9 cellular contexts compared by ENCODE assay signal in the genomic region with DNA sequence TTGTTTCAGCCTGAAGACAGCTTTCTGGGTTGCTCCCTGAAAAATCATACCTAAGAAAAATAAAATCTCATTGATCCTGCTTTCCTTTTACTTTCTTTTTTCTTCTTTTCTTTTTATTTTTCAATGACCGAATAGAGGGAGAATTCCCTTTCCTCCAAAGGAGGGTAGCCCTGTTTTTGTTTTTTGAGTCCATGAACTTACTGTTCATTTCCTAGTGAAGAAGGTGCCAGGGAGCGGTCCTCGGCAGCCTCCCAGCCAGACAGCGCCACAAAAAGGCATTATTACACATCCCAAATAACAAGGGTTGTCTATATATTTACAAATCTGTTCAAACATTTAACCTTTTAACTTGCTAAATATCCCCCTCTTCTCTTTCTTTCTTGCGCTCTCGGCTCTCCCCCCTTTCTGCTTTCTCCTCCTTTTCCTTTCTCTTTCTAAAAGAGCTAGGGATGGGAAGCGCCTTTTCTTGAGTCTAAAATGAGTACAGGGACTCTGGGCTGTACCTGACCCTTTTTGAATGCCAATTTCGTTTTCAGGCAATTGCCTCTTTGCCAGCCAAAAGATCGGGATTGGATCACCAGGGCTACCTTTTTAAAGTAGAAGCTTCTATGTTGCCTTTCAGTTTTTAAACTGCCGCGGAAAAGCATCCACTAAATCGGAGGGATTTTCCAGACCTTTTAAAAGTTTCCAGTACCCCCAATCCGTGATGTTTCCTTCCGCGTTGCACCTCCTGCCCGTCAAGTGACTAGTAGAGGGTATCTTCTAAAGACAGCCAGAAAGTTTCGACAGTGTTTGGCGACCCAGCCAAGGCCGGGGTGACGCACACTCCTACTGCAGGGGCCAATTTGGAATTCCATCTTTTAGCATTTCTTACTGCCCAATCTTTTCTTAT.
DNase-seq lines count a peak whose midpoint lies in the region; ATAC-seq and FAIRE-seq lines count a peak whose summit lies in the region.
"Had no signal": no experiment of that assay in that cellular context is flagged by ENCODE, and none has a peak within 500 bp of the region (broad histone marks: within the 10 kb centered on the region; RNA-seq: fewer than 3 reads in every experiment).

No MANE protein-coding gene starts in this region.

- H3K36me3 Mint-ChIP-seq in CD4-positive, CD25-positive, alpha-beta regulatory T cell: no peaks in the 10 kb centered on the region
- peaks cover 3 to 29% (median 18%) of the 10 kb centered on the region in 3 donors for H3K36me3 Mint-ChIP-seq in naive thymus-derived CD8-positive, alpha-beta T cell
- H3K36me3 Mint-ChIP-seq in activated CD4-positive, alpha-beta memory T cell treated with anti-CD3 and anti-CD28 coated beads for 36 hours: peaks cover 2% of the 10 kb centered on the region

- no peaks in the 10 kb centered on the region for H3K36me3 ChIP-seq in CD4-positive, CD25-positive, alpha-beta regulatory T cell (ENCODE audit: control insufficient read depth, insufficient read depth, low read length)

- peak overlapping the region in 1 of 3 donors; percentile 72 for H3K27ac Mint-ChIP-seq in CD4-positive, CD25-positive, alpha-beta regulatory T cell
- peak overlapping the region in 1 of 10 donors; percentile 12 for H3K27ac Mint-ChIP-seq in naive thymus-derived CD8-positive, alpha-beta T cell
- H3K27ac Mint-ChIP-seq in activated CD4-positive, alpha-beta memory T cell treated with anti-CD3 and anti-CD28 coated beads for 36 hours: no peak overlapping the region

- H3K4me1 Mint-ChIP-seq in CD4-positive, CD25-positive, alpha-beta regulatory T cell: peaks cover 0 to 22% (median 6%) of the 10 kb centered on the region in 4 donors
- H3K4me1 Mint-ChIP-seq in naive thymus-derived CD8-positive, alpha-beta T cell: peaks cover 6 to 20% (median 11%) of the 10 kb centered on the region in 4 donors
- peaks cover 17% of the 10 kb centered on the region for H3K4me1 Mint-ChIP-seq in activated CD4-positive, alpha-beta memory T cell treated with anti-CD3 and anti-CD28 coated beads for 36 hours (ENCODE audit: low read depth)

- no peak for FAIRE-seq in RCC 7860 (lab: Jason Lieb, UNC)

- H3K27me3 ChIP-seq in CD4-positive, CD25-positive, alpha-beta regulatory T cell (ENCODE audit: control insufficient read depth, insufficient read depth, low read length): peaks cover 62% of the 10 kb centered on the region

- peaks cover 0 to 10% (median 3%) of the 10 kb centered on the region in 7 donors for H3K9me3 Mint-ChIP-seq in CD4-positive, CD25-positive, alpha-beta regulatory T cell
- peaks cover 0 to 22% (median 12%) of the 10 kb centered on the region in 9 donors for H3K9me3 Mint-ChIP-seq in naive thymus-derived CD8-positive, alpha-beta T cell
- H3K9me3 Mint-ChIP-seq in activated CD4-positive, alpha-beta memory T cell treated with anti-CD3 and anti-CD28 coated beads for 36 hours: no peaks in the 10 kb centered on the region

- DNase-seq in CD4-positive, CD25-positive, alpha-beta regulatory T cell: peak in 1 of 3 donors; percentile 2
- DNase-seq in OCI-M1 (lab: John Stamatoyannopoulos, UW) (peak; percentile 20), foreskin melanocyte (peak; percentile 11), pons (ENCODE audit: low spot score) (peak; percentile 63), NCI-H1092 (lab: John Stamatoyannopoulos, UW) (no peak), RCC 7860 (ENCODE audit: low spot score) (no peak)
- no peak for DNase-seq in naive thymus-derived CD8-positive, alpha-beta T cell
- no peak for DNase-seq in activated CD4-positive, alpha-beta memory T cell treated with anti-CD3 and anti-CD28 coated beads for 36 hours
- DNase-seq: stimulated activated CD4-positive, alpha-beta T cell treated with anti-CD3 and anti-CD28 coated beads, Interleukin-4, amount 100 ng/mL, for 4 hours had no signal

- CTCF ChIA-PET in activated CD4-positive, alpha-beta memory T cell treated with anti-CD3 and anti-CD28 coated beads for 36 hours (lab: Charles Lee): no interaction called here

- ATAC-seq in CD4-positive, CD25-positive, alpha-beta regulatory T cell (ENCODE audit: low read depth in 2 of 2): no peak
- no peak for ATAC-seq in naive thymus-derived CD8-positive, alpha-beta T cell

- no peak overlapping the region for H3K27ac ChIP-seq in CD4-positive, CD25-positive, alpha-beta regulatory T cell (ENCODE audit: insufficient read depth, low read length, poor library complexity, severe bottlenecking)

- H3K9me3 ChIP-seq in CD4-positive, CD25-positive, alpha-beta regulatory T cell (ENCODE audit: control insufficient read depth in 2 of 2, low read length in 2 of 2): peaks cover 16 to 23% of the 10 kb centered on the region in 2 experiments

- intact Hi-C loops in activated CD4-positive, alpha-beta memory T cell treated with anti-CD3 and anti-CD28 coated beads for 36 hours (cut with micrococcal nuclease): loop anchor here (2.0 to 5.0 kb wide), 3 partner anchors 59 to 731 kb away; a partner anchor contains a TSS

- POLR2A ChIA-PET in naive thymus-derived CD8-positive, alpha-beta T cell (lab: Charles Lee): no interaction called here
- POLR2A ChIA-PET in activated CD4-positive, alpha-beta memory T cell treated with anti-CD3 and anti-CD28 coated beads for 36 hours (lab: Charles Lee): no interaction called here

- H3K4me3 ChIP-seq in CD4-positive, CD25-positive, alpha-beta regulatory T cell (ENCODE audit: low read depth, low read length): peak overlapping the region; percentile 54

- peaks cover 37% of the 10 kb centered on the region for H3K4me1 ChIP-seq in CD4-positive, CD25-positive, alpha-beta regulatory T cell (ENCODE audit: control insufficient read depth, insufficient read depth, low read length, poor library complexity, severe bottlenecking)

- peaks cover 7% of the 10 kb centered on the region for H3K27me3 Mint-ChIP-seq in CD4-positive, CD25-positive, alpha-beta regulatory T cell
- H3K27me3 Mint-ChIP-seq in naive thymus-derived CD8-positive, alpha-beta T cell: peaks cover 14 to 32% (median 26%) of the 10 kb centered on the region in 5 donors
- H3K27me3 Mint-ChIP-seq in activated CD4-positive, alpha-beta memory T cell treated with anti-CD3 and anti-CD28 coated beads for 36 hours: peaks cover 36% of the 10 kb centered on the region

- no peak overlapping the region for H3K4me3 Mint-ChIP-seq in CD4-positive, CD25-positive, alpha-beta regulatory T cell
- peak overlapping the region in 1 of 10 donors; percentile 15 for H3K4me3 Mint-ChIP-seq in naive thymus-derived CD8-positive, alpha-beta T cell
- H3K4me3 Mint-ChIP-seq in activated CD4-positive, alpha-beta memory T cell treated with anti-CD3 and anti-CD28 coated beads for 36 hours: no peak overlapping the region

Comparison
In these comparisons a context has a peak if more than half of its experiments do, and no peak if none do; other contexts are left out.
1. DNase-seq: peak in OCI-M1 (single experiment), foreskin melanocyte (single experiment) and pons (single experiment); none in NCI-H1092 (single experiment), naive thymus-derived CD8-positive, alpha-beta T cell (0 of 10), activated CD4-positive, alpha-beta memory T cell treated with anti-CD3 and anti-CD28 coated beads for 36 hours (single experiment) and RCC 7860 (single experiment).